Comparison of ENCODE assay signal across 22 cellular contexts in genomic region chr2:176779917-176780316, GRCh38.
"Had no signal": no experiment of that assay in that cellular context is flagged by ENCODE, and none has a peak within 500 bp of the region (broad histone marks: within the 10 kb centered on the region; RNA-seq: fewer than 3 reads in every experiment).

No MANE protein-coding gene starts in this region.

- H3K27me3 ChIP-seq: gastrocnemius medialis, neural progenitor cell, stomach, thyroid gland had no signal

- H3K36me3 ChIP-seq: gastrocnemius medialis, lower lobe of right lung, neural progenitor cell, stomach, thyroid gland had no signal

- H3K9ac ChIP-seq: neural progenitor cell, parathyroid adenoma had no signal

- ATAC-seq: esophagus mucosa, gastrocnemius medialis, left ventricle myocardium superior, lower lobe of right lung, sciatic nerve had no signal

- FAIRE-seq: keratinocyte had no signal

- H3K4me1 ChIP-seq: lower lobe of right lung, parathyroid adenoma, stomach, thyroid gland had no signal

- H3K27ac ChIP-seq: epithelial cell of prostate, gastrocnemius medialis, lower lobe of right lung, neural progenitor cell, parathyroid adenoma, stomach, thyroid gland had no signal

- H3K4me3 ChIP-seq: gastrocnemius medialis, lower lobe of right lung, neural progenitor cell, smooth muscle cell, stomach, thyroid gland had no signal

- DNase-seq: cortex of kidney; effector CD8-positive, alpha-beta T cell; endodermal cell; foreskin fibroblast; gastrocnemius medialis; head of caudate nucleus; left ventricle myocardium superior; lower lobe of right lung; stimulated activated CD4-positive, alpha-beta T cell treated with anti-CD3 and anti-CD28 coated beads, Interleukin-12 subunit alpha, Interleukin-12 subunit beta, amount 100 ng/mL, for 4 hours; stimulated activated CD4-positive, alpha-beta T cell treated with anti-CD3 and anti-CD28 coated beads, Interleukin-1b, Interleukin-23, amount 100 ng/mL, for 48 hours; stimulated activated CD4-positive, alpha-beta T cell treated with anti-CD3 and anti-CD28 coated beads, Interleukin-4, amount 100 ng/mL, for 1 hour; stimulated activated CD8-positive, alpha-beta memory T cell treated with anti-CD3 and anti-CD28 coated beads, Interleukin-4, amount 100 ng/mL, for 48 hours; stimulated activated naive CD4-positive, alpha-beta T cell; stomach; thyroid gland had no signal

- H2AFZ ChIP-seq: parathyroid adenoma had no signal

- H3K9me3 ChIP-seq: gastrocnemius medialis, lower lobe of right lung, thyroid gland had no signal

- H3K79me2 ChIP-seq: parathyroid adenoma had no signal

- H3K4me2 ChIP-seq: neural progenitor cell, smooth muscle cell had no signal
